ENCODE assay signal across 9 cellular contexts in genomic region chr12:126936181-126936851, GRCh38.
DNase-seq lines count a peak whose midpoint lies in the region; ATAC-seq, FAIRE-seq and TF ChIP-seq lines count a peak whose summit lies in the region.
"Had no signal": no experiment of that assay in that cellular context is flagged by ENCODE, and none has a peak within 500 bp of the region (broad histone marks: within the 10 kb centered on the region; RNA-seq: fewer than 3 reads in every experiment).

No MANE protein-coding gene starts in this region.

- no peak overlapping the region for H3K56ac ChIP-seq in mesendoderm (ENCODE audit: low read length)

- no peaks in the 10 kb centered on the region for H3K36me3 Mint-ChIP-seq in astrocyte (ENCODE audit: low read depth, unreplicated experiment)

- H3K9me3 ChIP-seq in astrocyte (ENCODE audit: insufficient read depth, low read depth, low read length), result no peaks in the 10 kb centered on the region

- DNase-seq in C1 segment of cervical spinal cord (lab: John Stamatoyannopoulos, UW), result peak in 12 of 14 donors; percentile 4 to 87 (median 26)
- peak; percentile 8 for DNase-seq in astrocyte (ENCODE audit: low read depth)
- DNase-seq in mesendoderm, result peak; percentile 4
- DNase-seq in UCSD-AML1 (lab: John Stamatoyannopoulos, UW; ENCODE audit: unreplicated experiment), result no peak
- no peak for DNase-seq in SK-N-DZ (ENCODE audit: low spot score)
- DNase-seq in NCI-H345 (lab: John Stamatoyannopoulos, UW), result no peak
- no peak for DNase-seq in brain microvascular endothelial cell
- DNase-seq: KG1 had no signal

- H3K4me3 Mint-ChIP-seq in astrocyte (ENCODE audit: unreplicated experiment), result no peak overlapping the region

- no peak overlapping the region for H3K4ac ChIP-seq in mesendoderm (ENCODE audit: low read depth, low read length)

- H3K27me3 ChIP-seq in astrocyte (ENCODE audit: insufficient read depth, low read length), result no peaks in the 10 kb centered on the region
- no peaks in the 10 kb centered on the region for H3K27me3 ChIP-seq in mesendoderm (ENCODE audit: insufficient read depth, low read length, poor library complexity)
- H3K27me3 ChIP-seq in brain microvascular endothelial cell (replicated peaks), result no peaks in the 10 kb centered on the region

- no peak overlapping the region for H4K5ac ChIP-seq in mesendoderm (ENCODE audit: low read length)

- H3K4me1 ChIP-seq in astrocyte (ENCODE audit: insufficient read depth, low read length) (no peaks in the 10 kb centered on the region), mesendoderm (ENCODE audit: control insufficient read depth, low read depth, low read length) (no peaks in the 10 kb centered on the region)

- H3K27ac ChIP-seq in astrocyte (ENCODE audit: low read depth, low read length), result no peak overlapping the region
- no peak overlapping the region for H3K27ac ChIP-seq in mesendoderm (ENCODE audit: low read depth, low read length)
- no peak overlapping the region for H3K27ac ChIP-seq in brain microvascular endothelial cell

- H3K4me2 ChIP-seq in astrocyte (ENCODE audit: low read length) (peak overlapping the region; percentile 37), mesendoderm (ENCODE audit: low read length) (no peak overlapping the region)

- no peak overlapping the region for H3K9ac ChIP-seq in astrocyte (ENCODE audit: low read length)
- H3K9ac ChIP-seq in mesendoderm (ENCODE audit: low read length), result no peak overlapping the region

- H2AFZ ChIP-seq in astrocyte (ENCODE audit: low read depth, low read length), result no peak overlapping the region

- TF ChIP-seq CTCF in astrocyte (IDR thresholded peaks at IDR 0.05; ENCODE audit: insufficient read depth, low read depth, low read length) (no peak), brain microvascular endothelial cell (IDR thresholded peaks at IDR 0.05; ENCODE audit: low read depth, low read length, missing control alignments) (no peak)

- no peak overlapping the region for H3K27ac Mint-ChIP-seq in astrocyte (ENCODE audit: unreplicated experiment)

- no peak overlapping the region for H4K8ac ChIP-seq in mesendoderm (ENCODE audit: low read depth, low read length)

- H3K23ac ChIP-seq in mesendoderm (ENCODE audit: low read length), result no peak overlapping the region

- in situ Hi-C loops in brain microvascular endothelial cell (cut with HindIII; ENCODE audit: low pct_ligation_motif_present, low sequenced_read_pairs), result no loop called here

- peaks cover 4% of the 10 kb centered on the region for H3K9me3 Mint-ChIP-seq in astrocyte (ENCODE audit: unreplicated experiment)

- H2AK5ac ChIP-seq in mesendoderm (ENCODE audit: low read length), result no peak overlapping the region

- H2BK120ac ChIP-seq in mesendoderm (ENCODE audit: low read depth, low read length), result no peak overlapping the region

- no peaks in the 10 kb centered on the region for H4K20me1 ChIP-seq in astrocyte (ENCODE audit: insufficient read depth, low read length)

- no peak overlapping the region for H2BK5ac ChIP-seq in mesendoderm (ENCODE audit: low read length)

- H3K4me1 Mint-ChIP-seq in astrocyte (ENCODE audit: low read depth, unreplicated experiment), result no peaks in the 10 kb centered on the region

- H3K79me2 ChIP-seq in astrocyte (ENCODE audit: insufficient read depth, low read length) (no peaks in the 10 kb centered on the region), mesendoderm (ENCODE audit: control insufficient read depth, insufficient read depth, low read length) (no peaks in the 10 kb centered on the region)

- peak; percentile 59 for ATAC-seq in HG02798 (IDR thresholded peaks at IDR 0.05; ENCODE audit: poor library complexity, unreplicated experiment)

- no peak overlapping the region for H2BK15ac ChIP-seq in mesendoderm (replicated peaks; ENCODE audit: low read depth)

- no peaks in the 10 kb centered on the region for H3K27me3 Mint-ChIP-seq in astrocyte (ENCODE audit: low read depth, unreplicated experiment)

- no CpG with 5 or more reads among the region's 11 CpGs for WGBS in mesendoderm (ENCODE audit: extremely low coverage, insufficient coverage, low lambda C conversion rate)

- H3K4me3 ChIP-seq in astrocyte (ENCODE audit: insufficient read depth, low read depth, low read length) (no peak overlapping the region), mesendoderm (ENCODE audit: low read length) (no peak overlapping the region), brain microvascular endothelial cell (ENCODE audit: low read depth, low read length) (no peak overlapping the region)

- no peaks in the 10 kb centered on the region for H3K79me1 ChIP-seq in mesendoderm (ENCODE audit: low read length)

- FAIRE-seq in astrocyte (lab: Jason Lieb, UNC), result no peak

- no peaks in the 10 kb centered on the region for H3K36me3 ChIP-seq in astrocyte (ENCODE audit: insufficient read depth, low read length)
- no peaks in the 10 kb centered on the region for H3K36me3 ChIP-seq in mesendoderm (ENCODE audit: control insufficient read depth, insufficient read depth, low read length)
- H3K36me3 ChIP-seq in brain microvascular endothelial cell (replicated peaks), result no peaks in the 10 kb centered on the region

- H3K18ac ChIP-seq in mesendoderm (ENCODE audit: low read length), result no peak overlapping the region

Comparison
In these comparisons a context has a peak if more than half of its experiments do, and no peak if none do; other contexts are left out.
1. DNase-seq: peak in C1 segment of cervical spinal cord (12 of 14), astrocyte (single experiment) and mesendoderm (single experiment); none in UCSD-AML1 (single experiment), SK-N-DZ (single experiment), NCI-H345 (single experiment) and brain microvascular endothelial cell (single experiment).